1 cellular context compared by ENCODE assay signal in genomic region chr2:66508358-66509071, GRCh38.
TF ChIP-seq lines count a peak whose summit lies in the region.

No MANE protein-coding gene starts in this region.

TF ChIP-seq in GM23338, 12 proteins besides CTCF, POLR2A, EP300 and RAD21 (continued from another document):
- TF ChIP-seq REST (IDR thresholded peaks at IDR 0.05; ENCODE audit: unreplicated experiment), result no peak
- no peak for TF ChIP-seq ZNF114 (CRISPR knock-in tag; IDR thresholded peaks at IDR 0.05)
